Comparison of ENCODE assay signal across 16 cellular contexts in genomic region chr5:116303340-116303739, GRCh38.
A peak's percentile ranks its signal among the peaks of the same experiment; 100 is the strongest.
DNase-seq lines count a peak whose midpoint lies in the region; ATAC-seq, FAIRE-seq and TF ChIP-seq lines count a peak whose summit lies in the region.
"Had no signal": no experiment of that assay in that cellular context is flagged by ENCODE, and none has a peak within 500 bp of the region (broad histone marks: within the 10 kb centered on the region; RNA-seq: fewer than 3 reads in every experiment).

No MANE protein-coding gene starts in this region.

- H2AK5ac ChIP-seq in H9 (ENCODE audit: insufficient read length, low read length) = no peak overlapping the region

- peak overlapping the region in 1 of 2 experiments; percentile 10; a peak in 1 of 5 replicates for H3K4me3 Mint-ChIP-seq in H9
- no peak overlapping the region for H3K4me3 Mint-ChIP-seq in neural crest cell
- no peak overlapping the region for H3K4me3 Mint-ChIP-seq in activated CD4-positive, alpha-beta T cell treated with anti-CD3 and anti-CD28 coated beads, Interleukin-2, amount 10 ng/mL, durations not matched to agents 24 days and 14 days

- H4K20me1 ChIP-seq in H9 (ENCODE audit: control insufficient read depth, insufficient read depth, insufficient read length) = no peaks in the 10 kb centered on the region

- H4K91ac ChIP-seq in H9 (ENCODE audit: insufficient read length, low read depth, low read length) = no peak overlapping the region

- no peaks in the 10 kb centered on the region for H3K27me3 ChIP-seq in H9 (ENCODE audit: insufficient read depth, low read length)
- H3K27me3 ChIP-seq: SJSA1 had no signal

- H3K23me2 ChIP-seq in H9 (ENCODE audit: insufficient read length, low read depth, low read length, poor library complexity, severe bottlenecking) = no peaks in the 10 kb centered on the region

- H3K4me1 Mint-ChIP-seq in H9 (peaks cover 8 to 9% of the 10 kb centered on the region in 2 experiments), neural crest cell (no peaks in the 10 kb centered on the region)
- H3K4me1 Mint-ChIP-seq in activated CD4-positive, alpha-beta T cell treated with anti-CD3 and anti-CD28 coated beads, Interleukin-2, amount 10 ng/mL, durations not matched to agents 24 days and 14 days = no peaks in the 10 kb centered on the region

- H2BK120ac ChIP-seq in H9 (ENCODE audit: low read depth, low read length, poor library complexity, severe bottlenecking) = no peak overlapping the region

- H3K27ac ChIP-seq in H9 (ENCODE audit: insufficient read length, low read depth, low read length) (no peak overlapping the region), VCaP (peak overlapping the region; percentile 81), kidney (ENCODE audit: low read depth in 2 of 2, low read length in 2 of 2) (no peak overlapping the region)
- H3K27ac ChIP-seq: SJSA1 had no signal

- peak overlapping the region; percentile 14 to 75 (median 19); a peak in 5 of 7 replicates for H3K27ac Mint-ChIP-seq in H9
- H3K27ac Mint-ChIP-seq in neural crest cell (ENCODE audit: unreplicated experiment) = peak overlapping the region; percentile 27
- no peak overlapping the region for H3K27ac Mint-ChIP-seq in activated CD4-positive, alpha-beta T cell treated with anti-CD3 and anti-CD28 coated beads, Interleukin-2, amount 10 ng/mL, durations not matched to agents 24 days and 14 days

- no peak for ATAC-seq in HG03460 (IDR thresholded peaks at IDR 0.05; ENCODE audit: unreplicated experiment)
- ATAC-seq: K562 had no signal

- intact Hi-C loops in kidney (cut with DNase I) = no loop called here
- intact Hi-C loops in activated CD4-positive, alpha-beta T cell treated with anti-CD3 and anti-CD28 coated beads, Interleukin-2, amount 10 ng/mL, durations not matched to agents 24 days and 14 days (cut with micrococcal nuclease) = no loop called here

- H3K36me3 Mint-ChIP-seq in H9 (ENCODE audit: insufficient read depth in 1 of 3, low read depth in 3 of 3) = peaks cover 22 to 33% (median 27%) of the 10 kb centered on the region in 3 experiments
- H3K36me3 Mint-ChIP-seq in neural crest cell (ENCODE audit: low read depth) = peaks cover 64% of the 10 kb centered on the region
- peaks cover 51% of the 10 kb centered on the region for H3K36me3 Mint-ChIP-seq in activated CD4-positive, alpha-beta T cell treated with anti-CD3 and anti-CD28 coated beads, Interleukin-2, amount 10 ng/mL, durations not matched to agents 24 days and 14 days (ENCODE audit: low read depth)

- no peak for FAIRE-seq in kidney (lab: Jason Lieb, UNC)
- FAIRE-seq: D721Med, G401.6, K562 had no signal

- H2AFZ ChIP-seq in H9 (ENCODE audit: low read length) = no peak overlapping the region

- H3K4me3 ChIP-seq in kidney (ENCODE audit: low read length in 2 of 2) = no peak overlapping the region
- H3K4me3 ChIP-seq: K562, SJSA1 had no signal

- no peak overlapping the region for H2BK12ac ChIP-seq in H9 (ENCODE audit: insufficient read length, low read depth, low read length)

- no peaks in the 10 kb centered on the region for H3K79me2 ChIP-seq in H9 (ENCODE audit: insufficient read depth, low read length)

- no peak overlapping the region for H2BK5ac ChIP-seq in H9 (ENCODE audit: insufficient read length, low read length)

- peaks cover 0 to 2% of the 10 kb centered on the region in 2 donors for H3K36me3 ChIP-seq in kidney (ENCODE audit: control insufficient read depth in 1 of 2, insufficient read depth in 2 of 2, low read length in 2 of 2)

- no CpG with 5 or more reads among the region's 1 CpG for WGBS in H9 (ENCODE audit: extremely low coverage, insufficient read length, low lambda C conversion rate)

- TF ChIP-seq CTCF in H9 (conservative IDR thresholded peaks at IDR 0.05) (no peak), VCaP (conservative IDR thresholded peaks at IDR 0.05) (no peak), kidney (IDR thresholded peaks at IDR 0.05; ENCODE audit: borderline replicate concordance, extremely low read depth, insufficient read depth) (no peak), neural crest cell (conservative IDR thresholded peaks at IDR 0.05) (no peak)

- H3K4me1 ChIP-seq in H9 (ENCODE audit: insufficient read depth, low read length) (no peaks in the 10 kb centered on the region), kidney (ENCODE audit: control insufficient read depth in 1 of 2, insufficient read depth in 1 of 2, low read depth in 1 of 2, low read length in 2 of 2) (peaks cover 0 to 4% of the 10 kb centered on the region in 2 donors)
- H3K4me1 ChIP-seq: SJSA1 had no signal

- no peaks in the 10 kb centered on the region for H3K27me3 Mint-ChIP-seq in H9 (ENCODE audit: low read depth)
- no peaks in the 10 kb centered on the region for H3K27me3 Mint-ChIP-seq in neural crest cell (ENCODE audit: low read depth)
- no peaks in the 10 kb centered on the region for H3K27me3 Mint-ChIP-seq in activated CD4-positive, alpha-beta T cell treated with anti-CD3 and anti-CD28 coated beads, Interleukin-2, amount 10 ng/mL, durations not matched to agents 24 days and 14 days

- DNase-seq in H9 (no peak), kidney (peak; percentile 52), neural crest cell (ENCODE audit: low read depth, low spot score) (no peak), RPMI8226 (no peak)
- no peak for DNase-seq in activated CD4-positive, alpha-beta T cell treated with anti-CD3 and anti-CD28 coated beads, Interleukin-2, amount 10 ng/mL, durations not matched to agents 24 days and 14 days
- DNase-seq: ACHN, C1 segment of cervical spinal cord, DND-41, HCEC 1CT, NCI-H1694 had no signal

- H4K5ac ChIP-seq in H9 (ENCODE audit: insufficient read length, low read depth, low read length) = no peak overlapping the region

- no peak overlapping the region for H3K4ac ChIP-seq in H9 (ENCODE audit: low read depth, low read length)

- H3T11ph ChIP-seq in H9 (ENCODE audit: low read length) = no peak overlapping the region

- no peak overlapping the region for H3K23ac ChIP-seq in H9 (ENCODE audit: insufficient read length, low read depth, low read length)

- H3K56ac ChIP-seq in H9 (ENCODE audit: insufficient read length, low read depth, low read length) = no peak overlapping the region

- H3K4me2 ChIP-seq in H9 (ENCODE audit: insufficient read depth, insufficient read length, low read length) = no peak overlapping the region

- H3K18ac ChIP-seq in H9 (ENCODE audit: insufficient read length, low read depth, low read length) = no peak overlapping the region

- H3K9ac ChIP-seq in H9 (ENCODE audit: extremely low read depth, insufficient read length, low read length) = no peak overlapping the region
- no peak overlapping the region for H3K9ac ChIP-seq in kidney (ENCODE audit: low read length in 2 of 2)

- H2BK20ac ChIP-seq in H9 (ENCODE audit: low read depth, low read length, poor library complexity, severe bottlenecking) = no peak overlapping the region

- H3K14ac ChIP-seq in H9 (ENCODE audit: insufficient read depth, low read length) = no peak overlapping the region

- no peaks in the 10 kb centered on the region for H3K79me1 ChIP-seq in H9 (ENCODE audit: insufficient read depth, low read depth, low read length, poor library complexity, severe bottlenecking)

- no peaks in the 10 kb centered on the region for H3K9me3 ChIP-seq in H9 (ENCODE audit: control insufficient read depth, low read depth, low read length)
- H3K9me3 ChIP-seq in kidney (ENCODE audit: control insufficient read depth in 1 of 2, low read length in 2 of 2) = peaks cover 6 to 10% of the 10 kb centered on the region in 2 donors

- H3K9me3 Mint-ChIP-seq in H9 = peaks cover 4% of the 10 kb centered on the region in 2 experiments
- H3K9me3 Mint-ChIP-seq in neural crest cell = peaks cover 11% of the 10 kb centered on the region
- H3K9me3 Mint-ChIP-seq in activated CD4-positive, alpha-beta T cell treated with anti-CD3 and anti-CD28 coated beads, Interleukin-2, amount 10 ng/mL, durations not matched to agents 24 days and 14 days = peaks cover 23% of the 10 kb centered on the region

- no peak overlapping the region for H4K8ac ChIP-seq in H9 (replicated peaks; ENCODE audit: insufficient read length, low read depth, low read length)

- H2BK15ac ChIP-seq in H9 (ENCODE audit: low read depth, low read length) = no peak overlapping the region
